Comparison of ENCODE assay signal across 8 cellular contexts in the genomic region with DNA sequence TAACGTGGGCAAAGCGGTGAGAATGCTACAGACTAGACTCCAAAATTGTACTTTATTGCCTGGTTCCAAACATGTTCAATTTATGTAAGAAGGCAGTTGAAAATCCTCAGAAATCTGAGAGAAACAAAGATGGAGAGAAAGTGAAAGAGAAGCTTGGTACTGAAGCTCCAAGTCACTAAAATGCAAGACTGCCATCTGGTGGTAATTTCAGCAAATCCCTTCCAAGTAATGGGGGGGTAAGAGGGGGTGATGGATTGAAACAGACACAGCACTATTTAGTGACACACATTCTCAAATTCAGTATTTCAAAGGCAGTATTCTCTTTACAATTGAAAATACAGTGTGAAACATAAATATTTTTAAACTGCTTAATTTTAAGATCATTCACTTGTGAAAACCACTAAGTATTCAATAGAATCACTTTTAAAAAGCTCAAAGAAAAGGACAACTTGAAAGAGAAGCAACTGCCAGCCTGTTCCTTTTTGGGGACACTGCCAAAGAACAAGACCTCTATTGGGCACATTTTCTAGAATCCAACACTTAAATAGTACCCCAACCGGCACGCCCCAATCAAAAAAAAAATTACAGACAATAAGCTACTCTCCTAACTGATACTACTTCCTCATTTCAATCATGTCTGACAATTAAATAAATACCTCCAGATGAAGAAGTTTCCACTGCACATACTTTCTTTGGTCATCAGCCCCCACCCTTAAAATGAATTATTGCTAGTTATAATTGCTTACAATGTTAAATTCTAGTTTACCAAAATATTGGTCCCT.
A peak's percentile ranks its signal among the peaks of the same experiment; 100 is the strongest.
DNase-seq lines count a peak whose midpoint lies in the region; TF ChIP-seq lines count a peak whose summit lies in the region.

No MANE protein-coding gene starts in this region.

- DNase-seq in stimulated activated CD4-positive, alpha-beta T cell treated with anti-CD3 and anti-CD28 coated beads, Interleukin-1b, Interleukin-23, amount 100 ng/mL, for 48 hours: peak; percentile 8
- DNase-seq in stimulated activated CD4-positive, alpha-beta T cell treated with anti-CD3 and anti-CD28 coated beads, Interleukin-4, amount 100 ng/mL, for 4 hours: no peak
- DNase-seq in H4 (ENCODE audit: low spot score): peak; percentile 66
- DNase-seq in RPMI7951 (ENCODE audit: low read depth): peak; percentile 71
- DNase-seq in breast epithelium (ENCODE audit: low spot score in 2 of 2): no peak
- DNase-seq in inferior parietal cortex (ENCODE audit: extremely low spot score): peak; percentile 95
- DNase-seq in stimulated activated CD4-positive, alpha-beta T cell treated with anti-CD3 and anti-CD28 coated beads, Interleukin-4, amount 100 ng/mL, for 24 hours: peak; percentile 57

- H3K27me3 ChIP-seq in breast epithelium: no peaks in the 10 kb centered on the region

- H3K36me3 ChIP-seq in KOPT-K1 (ENCODE audit: insufficient read depth, low read length) (no peaks in the 10 kb centered on the region), breast epithelium (no peaks in the 10 kb centered on the region)

- TF ChIP-seq POLR2A in breast epithelium (IDR thresholded peaks at IDR 0.05): no peak

- peak; percentile 56 to 79 (median 66) for TF ChIP-seq CTCF in breast epithelium (IDR thresholded peaks at IDR 0.05)

- H3K9me3 ChIP-seq in KOPT-K1 (ENCODE audit: insufficient read depth, low read length, poor library complexity, severe bottlenecking) (no peaks in the 10 kb centered on the region), breast epithelium (no peaks in the 10 kb centered on the region)

- H3K4me1 ChIP-seq in breast epithelium: no peaks in the 10 kb centered on the region

- H3K27ac ChIP-seq in KOPT-K1 (ENCODE audit: low read depth, low read length, poor library complexity, severe bottlenecking): peak overlapping the region; percentile 30
- H3K27ac ChIP-seq in breast epithelium: no peak overlapping the region

- H3K4me3 ChIP-seq in breast epithelium: peak overlapping the region in 2 of 3 donors; percentile 27 to 52

- intact Hi-C loops in breast epithelium (cut with DNase I; ENCODE audit: low total_unique reads): no loop called here

Comparison
In these comparisons a context has a peak if more than half of its experiments do, and no peak if none do; other contexts are left out.
1. DNase-seq: peak in stimulated activated CD4-positive, alpha-beta T cell treated with anti-CD3 and anti-CD28 coated beads, Interleukin-1b, Interleukin-23, amount 100 ng/mL, for 48 hours (single experiment), H4 (single experiment), RPMI7951 (single experiment), inferior parietal cortex (single experiment) and stimulated activated CD4-positive, alpha-beta T cell treated with anti-CD3 and anti-CD28 coated beads, Interleukin-4, amount 100 ng/mL, for 24 hours (single experiment); none in stimulated activated CD4-positive, alpha-beta T cell treated with anti-CD3 and anti-CD28 coated beads, Interleukin-4, amount 100 ng/mL, for 4 hours (0 of 2) and breast epithelium (0 of 2).